6 cellular contexts compared by ENCODE assay signal in genomic region chr16:27883576-27883975, GRCh38.
"Had no signal": no experiment of that assay in that cellular context is flagged by ENCODE, and none has a peak within 500 bp of the region (broad histone marks: within the 10 kb centered on the region; RNA-seq: fewer than 3 reads in every experiment).

No MANE protein-coding gene starts in this region.

- H3K9me3 ChIP-seq: HAP-1 had no signal

- H3K4me3 ChIP-seq: GM23248, HAP-1 had no signal

- H3K4me1 ChIP-seq: HAP-1 had no signal

- H3K36me3 ChIP-seq: HAP-1 had no signal

- H3K27ac ChIP-seq: GM23248 had no signal

- H3K9ac ChIP-seq: GM23248 had no signal

- DNase-seq: GM23248, GOT3, H7, HFFc6, KBM-7 had no signal

- H2AFZ ChIP-seq: GM23248 had no signal
